ENCODE assay signal across 9 cellular contexts in the genomic region with DNA sequence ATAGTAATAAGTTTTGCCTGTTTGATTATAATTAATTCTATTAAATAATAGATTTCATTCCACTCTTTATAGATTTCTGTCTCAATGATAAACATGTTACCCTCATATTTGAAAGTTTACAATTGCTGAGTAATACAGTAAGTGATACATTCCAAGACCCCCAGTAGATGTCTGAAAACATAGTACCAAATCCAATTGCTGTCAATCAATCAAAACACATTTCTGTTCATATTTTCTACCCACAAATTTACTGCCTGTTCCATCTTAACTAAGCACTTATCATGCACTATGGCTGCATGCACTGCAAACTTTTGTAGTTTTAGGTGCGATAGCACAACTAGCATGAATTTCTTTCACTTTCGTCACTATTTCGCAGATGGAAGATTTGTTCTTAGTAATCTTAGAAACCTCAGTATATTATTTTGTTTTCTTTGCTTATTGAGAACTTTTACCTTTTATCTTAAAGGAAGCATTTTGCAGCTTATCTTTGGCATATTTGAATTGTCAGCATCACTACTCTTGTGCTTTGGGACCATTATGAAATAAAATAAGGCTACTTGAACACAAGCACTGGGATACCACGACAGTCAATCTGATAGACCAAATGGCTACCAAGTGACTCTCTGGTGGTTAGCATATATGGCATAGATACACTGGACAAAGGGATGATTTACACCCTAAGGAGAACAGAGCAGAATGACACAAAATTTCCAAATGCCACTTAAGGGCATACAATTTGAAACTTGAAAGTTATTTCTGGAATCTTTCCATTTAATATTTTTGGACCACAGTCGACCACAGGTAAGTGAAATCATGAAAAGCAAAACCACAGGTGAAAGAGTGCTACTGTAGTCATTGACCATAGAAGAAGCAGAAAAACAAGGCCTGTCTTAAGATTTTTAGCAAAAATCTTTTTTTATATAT.
DNase-seq lines count a peak whose midpoint lies in the region; ATAC-seq and TF ChIP-seq lines count a peak whose summit lies in the region.
"Had no signal": no experiment of that assay in that cellular context is flagged by ENCODE, and none has a peak within 500 bp of the region (broad histone marks: within the 10 kb centered on the region; RNA-seq: fewer than 3 reads in every experiment).

No MANE protein-coding gene starts in this region.

- H3K9me3 Mint-ChIP-seq in activated T-helper 17 cell treated with anti-CD3 and anti-CD28 coated beads, Interleukin-2, amount 50 U/mL, for 72 hours: no peaks in the 10 kb centered on the region
- H3K9me3 Mint-ChIP-seq in endothelial cell (ENCODE audit: unreplicated experiment): no peaks in the 10 kb centered on the region

- H3K4me3 Mint-ChIP-seq in activated T-helper 17 cell treated with anti-CD3 and anti-CD28 coated beads, Interleukin-2, amount 50 U/mL, for 72 hours: peak overlapping the region; percentile 23
- no peak overlapping the region for H3K4me3 Mint-ChIP-seq in endothelial cell (ENCODE audit: unreplicated experiment)

- DNase-seq in COLO668 (lab: John Stamatoyannopoulos, UW; ENCODE audit: unreplicated experiment) (no peak), EL (no peak), endothelial cell (ENCODE audit: low spot score) (no peak), NCI-H1105 treated with DMSO at 0.1 percent for 48 hours (lab: John Stamatoyannopoulos, UW) (no peak)
- DNase-seq: NCI-H526 treated with DMSO at 0.1 percent for 48 hours had no signal

- TF ChIP-seq CTCF in endothelial cell (IDR thresholded peaks at IDR 0.05; ENCODE audit: unreplicated experiment): no peak

- peaks cover 6% of the 10 kb centered on the region for H3K4me1 Mint-ChIP-seq in activated T-helper 17 cell treated with anti-CD3 and anti-CD28 coated beads, Interleukin-2, amount 50 U/mL, for 72 hours
- no peaks in the 10 kb centered on the region for H3K4me1 Mint-ChIP-seq in endothelial cell (ENCODE audit: unreplicated experiment)

- peak overlapping the region; percentile 13 for H3K27ac Mint-ChIP-seq in activated T-helper 17 cell treated with anti-CD3 and anti-CD28 coated beads, Interleukin-2, amount 50 U/mL, for 72 hours
- H3K27ac Mint-ChIP-seq in endothelial cell (ENCODE audit: unreplicated experiment): no peak overlapping the region

- ATAC-seq in GM18861 (IDR thresholded peaks at IDR 0.05; ENCODE audit: unreplicated experiment) (peak; percentile 48), GM21390 (IDR thresholded peaks at IDR 0.05; ENCODE audit: unreplicated experiment) (peak; percentile 90), HG03066 (IDR thresholded peaks at IDR 0.05; ENCODE audit: low read depth, unreplicated experiment) (peak; percentile 82)
- peak; percentile 85 for ATAC-seq in activated T-helper 17 cell treated with anti-CD3 and anti-CD28 coated beads, Interleukin-2, amount 50 U/mL, for 72 hours (replicated peaks)

- H3K36me3 Mint-ChIP-seq in activated T-helper 17 cell treated with anti-CD3 and anti-CD28 coated beads, Interleukin-2, amount 50 U/mL, for 72 hours (ENCODE audit: low read depth): no peaks in the 10 kb centered on the region
- no peaks in the 10 kb centered on the region for H3K36me3 Mint-ChIP-seq in endothelial cell (ENCODE audit: low read depth, unreplicated experiment)

- H3K27me3 Mint-ChIP-seq in activated T-helper 17 cell treated with anti-CD3 and anti-CD28 coated beads, Interleukin-2, amount 50 U/mL, for 72 hours: no peaks in the 10 kb centered on the region
- no peaks in the 10 kb centered on the region for H3K27me3 Mint-ChIP-seq in endothelial cell (ENCODE audit: unreplicated experiment)
